ENCODE assay signal across 21 cellular contexts in the genomic region with DNA sequence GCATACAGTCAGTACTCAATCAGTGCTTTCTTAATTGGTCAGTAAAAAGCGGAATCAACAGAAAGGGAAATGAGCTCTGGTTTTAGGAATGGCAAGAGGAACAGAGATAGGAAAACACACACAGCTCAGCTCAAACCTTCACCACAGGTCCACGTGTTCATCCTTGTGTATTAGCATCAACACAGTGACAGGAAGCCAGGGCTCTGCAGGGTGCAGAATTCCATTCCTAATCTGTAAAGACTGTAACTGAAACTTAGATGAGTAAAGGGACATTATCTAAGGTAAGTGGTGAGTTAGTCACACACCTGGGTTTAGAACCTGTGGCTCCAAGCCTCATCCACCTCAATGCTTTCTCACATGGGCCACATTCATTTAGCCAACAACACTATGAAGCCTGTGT.
"Had no signal": no experiment of that assay in that cellular context is flagged by ENCODE, and none has a peak within 500 bp of the region (broad histone marks: within the 10 kb centered on the region; RNA-seq: fewer than 3 reads in every experiment).

No MANE protein-coding gene starts in this region.

- H3K36me3 ChIP-seq: MG63, SJCRH30 had no signal

- H3K27me3 ChIP-seq: MG63, SJCRH30 had no signal

- H3K9me3 ChIP-seq: MG63, SJCRH30 had no signal

- H3K4me1 ChIP-seq: SJCRH30 had no signal

- DNase-seq: IMR-90; Karpas-422; KG1; MG63; NCI-H1092; NCI-H1436; NCI-H187; NCI-H2029; NCI-H2081 treated with DMSO at 0.1 percent for 48 hours; NCI-H2171; NCI-H345; NCI-H524 treated with DMSO at 0.1 percent for 48 hours; NCI-H69; NCI-H774; NK-92 treated with Interleukin-12 subunit alpha and Interleukin-12 subunit beta, amount 100 ng/mL, for 24 hours; SHP77 treated with DMSO at 0.1 percent for 48 hours; SJCRH30 had no signal

- ATAC-seq: HepG2, Panc1, Right ventricle myocardium inferior, SK-N-SH treated with all-trans-retinoic acid at 6 μM for 48 hours had no signal

- H3K27ac ChIP-seq: SJCRH30 had no signal

- H3K4me3 ChIP-seq: MG63, SJCRH30 had no signal
